17 cellular contexts compared by ENCODE assay signal in the genomic region with DNA sequence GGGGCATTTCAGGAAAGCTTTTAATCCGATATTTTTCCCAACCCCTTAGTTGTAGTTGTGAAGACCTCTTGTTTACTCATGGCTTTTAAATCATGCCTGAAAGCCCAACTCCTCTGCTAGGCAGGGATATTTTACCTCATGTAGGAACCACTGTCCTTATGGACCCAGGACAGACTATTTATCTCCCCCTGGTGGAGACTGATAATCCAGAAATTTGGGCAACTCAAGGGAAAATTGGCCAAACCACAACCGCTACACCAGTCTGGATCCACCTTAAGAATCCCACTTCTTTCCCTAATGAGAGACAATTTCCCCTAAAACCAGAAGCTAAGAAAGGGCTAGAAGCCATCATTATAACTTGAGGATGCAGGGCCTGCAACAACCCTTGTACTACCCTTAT.
DNase-seq lines count a peak whose midpoint lies in the region; ATAC-seq and TF ChIP-seq lines count a peak whose summit lies in the region.
"Had no signal": no experiment of that assay in that cellular context is flagged by ENCODE, and none has a peak within 500 bp of the region (broad histone marks: within the 10 kb centered on the region; RNA-seq: fewer than 3 reads in every experiment).

No MANE protein-coding gene starts in this region.

- no peaks in the 10 kb centered on the region for H3K27me3 Mint-ChIP-seq in endothelial cell (ENCODE audit: unreplicated experiment)
- peaks cover 2% of the 10 kb centered on the region for H3K27me3 Mint-ChIP-seq in mesothelial cell of epicardium (ENCODE audit: low read depth)
- H3K27me3 Mint-ChIP-seq: B cell had no signal

- H3K36me3 Mint-ChIP-seq in endothelial cell (ENCODE audit: low read depth, unreplicated experiment) (no peaks in the 10 kb centered on the region), mesothelial cell of epicardium (no peaks in the 10 kb centered on the region)

- no peaks in the 10 kb centered on the region for H3K9me3 Mint-ChIP-seq in endothelial cell (ENCODE audit: unreplicated experiment)
- peaks cover 10% of the 10 kb centered on the region for H3K9me3 Mint-ChIP-seq in mesothelial cell of epicardium
- H3K9me3 Mint-ChIP-seq: neural crest cell had no signal

- H3K27ac Mint-ChIP-seq in endothelial cell (ENCODE audit: unreplicated experiment) (no peak overlapping the region), mesothelial cell of epicardium (no peak overlapping the region)
- H3K27ac Mint-ChIP-seq: B cell had no signal

- peak; percentile 20 for TF ChIP-seq CTCF in NB4 (IDR thresholded peaks at IDR 0.05; ENCODE audit: low read depth, low read length)
- TF ChIP-seq CTCF in endothelial cell (IDR thresholded peaks at IDR 0.05; ENCODE audit: unreplicated experiment), result peak; percentile 35
- TF ChIP-seq CTCF in mesothelial cell of epicardium (IDR thresholded peaks at IDR 0.05; ENCODE audit: unreplicated experiment), result peak; percentile 23

- DNase-seq in ELF-1 (ENCODE audit: low read depth, low spot score) (peak; percentile 4), NB4 (ENCODE audit: low read depth) (no peak), endothelial cell (ENCODE audit: low spot score) (no peak), mesothelial cell of epicardium (ENCODE audit: low spot score in 2 of 2, unreplicated experiment in 2 of 2) (no peak)
- DNase-seq in activated CD8-positive, alpha-beta memory T cell treated with anti-CD3 and anti-CD28 coated beads for 24 hours, result no peak
- DNase-seq: activated CD4-positive, alpha-beta T cell treated with anti-CD3 and anti-CD28 coated beads for 48 hours; activated effector memory CD4-positive, alpha-beta T cell treated with Interleukin-2 at 50 U/mL for 16 hours; NCI-H146; stimulated activated naive CD4-positive, alpha-beta T cell had no signal

- H3K4me1 Mint-ChIP-seq in endothelial cell (ENCODE audit: unreplicated experiment), result no peaks in the 10 kb centered on the region
- no peaks in the 10 kb centered on the region for H3K4me1 Mint-ChIP-seq in mesothelial cell of epicardium
- H3K4me1 Mint-ChIP-seq: B cell, neural crest cell had no signal

- H3K4me3 Mint-ChIP-seq in endothelial cell (ENCODE audit: unreplicated experiment) (no peak overlapping the region), mesothelial cell of epicardium (no peak overlapping the region)
- H3K4me3 Mint-ChIP-seq: B cell, neural crest cell had no signal

- TF ChIP-seq POLR2A in NB4 (IDR thresholded peaks at IDR 0.05; ENCODE audit: extremely low read depth, insufficient read length), result no peak

- H3K4me3 ChIP-seq in NB4 (ENCODE audit: low read depth, low read length), result no peak overlapping the region
- H3K4me3 ChIP-seq: cardiac muscle cell, prostate gland, thoracic aorta had no signal

- no peak for ATAC-seq in HG03342 (IDR thresholded peaks at IDR 0.05; ENCODE audit: unreplicated experiment)
- ATAC-seq in HG02973 (IDR thresholded peaks at IDR 0.05; ENCODE audit: unreplicated experiment), result no peak
- ATAC-seq: left lobe of liver had no signal
